In genomic region chr15:65333441-65333820, GRCh38 we compare ENCODE assay signal across 21 cellular contexts. TPM values are rescaled to one million over a fixed set of nuclear protein-coding genes. Genes with fewer than 3 reads are reported as not detected.
"Had no signal": no experiment of that assay in that cellular context is flagged by ENCODE, and none has a peak within 500 bp of the region (broad histone marks: within the 10 kb centered on the region; RNA-seq: fewer than 3 reads in every experiment).

No MANE protein-coding gene starts in this region.

- DNase-seq: activated CD4-positive, alpha-beta T cell treated with anti-CD3 and anti-CD28 coated beads, Interleukin-2, amount 50 U/mL, for 1 hour; activated CD4-positive, CD25-positive, alpha-beta regulatory T cell; activated effector memory CD4-positive, alpha-beta T cell treated with Interleukin-2 at 50 U/mL for 16 hours; activated T-cell treated with anti-CD3 and anti-CD28 coated beads, Interleukin-2, amount 50 U/mL, for 24 hours; brain microvascular endothelial cell; cerebellar nuclear complex; effector memory CD8-positive, alpha-beta T cell; islet precursor cell; left ventricle myocardium inferior; mesendoderm; stimulated activated CD4-positive, alpha-beta T cell treated with anti-CD3 and anti-CD28 coated beads, Interleukin-4, amount 100 ng/mL, for 4 hours; stimulated activated naive CD8-positive, alpha-beta T cell treated with anti-CD3 and anti-CD28 coated beads, Interleukin-15, amount 100 ng/mL, for 72 hours; testis had no signal

- H3K27ac ChIP-seq: brain microvascular endothelial cell, left ventricle myocardium inferior, parathyroid adenoma, testis had no signal

- H3K9ac ChIP-seq: parathyroid adenoma had no signal

- H3K4me1 ChIP-seq: left ventricle myocardium inferior, parathyroid adenoma had no signal

- H3K4me3 Mint-ChIP-seq: activated naive CD4-positive, alpha-beta T cell treated with anti-CD3 and anti-CD28 coated beads, Interleukin-2, amount 50 U/mL, for 24 hours; activated T-cell treated with anti-CD3 and anti-CD28 coated beads, Interleukin-2, amount 50 U/mL, for 24 hours; dendritic cell treated with granulocyte-macrophage colony-stimulating factor and Interleukin-4, amounts not matched to agents 40 ng/mL and 50 ng/mL, for 4 days; effector memory CD8-positive, alpha-beta T cell; stimulated activated naive CD8-positive, alpha-beta T cell treated with anti-CD3 and anti-CD28 coated beads, Interleukin-15, amount 100 ng/mL, for 72 hours had no signal

- H2AFZ ChIP-seq: parathyroid adenoma had no signal

- H3K27me3 ChIP-seq: brain microvascular endothelial cell, testis had no signal

- H3K9me3 ChIP-seq: left ventricle myocardium inferior, testis had no signal

- ATAC-seq: effector memory CD8-positive, alpha-beta T cell had no signal

- H3K36me3 ChIP-seq: brain microvascular endothelial cell, left ventricle myocardium inferior had no signal

- H3K36me3 Mint-ChIP-seq: activated naive CD4-positive, alpha-beta T cell treated with anti-CD3 and anti-CD28 coated beads, Interleukin-2, amount 50 U/mL, for 24 hours had no signal

- H3K27ac Mint-ChIP-seq: activated naive CD4-positive, alpha-beta T cell treated with anti-CD3 and anti-CD28 coated beads, Interleukin-2, amount 50 U/mL, for 24 hours; activated T-cell treated with anti-CD3 and anti-CD28 coated beads, Interleukin-2, amount 50 U/mL, for 24 hours; dendritic cell treated with granulocyte-macrophage colony-stimulating factor and Interleukin-4, amounts not matched to agents 40 ng/mL and 50 ng/mL, for 4 days; stimulated activated naive CD8-positive, alpha-beta T cell treated with anti-CD3 and anti-CD28 coated beads, Interleukin-15, amount 100 ng/mL, for 72 hours had no signal

- H3K27me3 Mint-ChIP-seq: activated naive CD4-positive, alpha-beta T cell treated with anti-CD3 and anti-CD28 coated beads, Interleukin-2, amount 50 U/mL, for 24 hours; stimulated activated naive CD8-positive, alpha-beta T cell treated with anti-CD3 and anti-CD28 coated beads, Interleukin-15, amount 100 ng/mL, for 72 hours had no signal

- H3K4me3 ChIP-seq: left ventricle myocardium inferior, testis had no signal

- H3K4me1 Mint-ChIP-seq: activated naive CD4-positive, alpha-beta T cell treated with anti-CD3 and anti-CD28 coated beads, Interleukin-2, amount 50 U/mL, for 24 hours; stimulated activated naive CD8-positive, alpha-beta T cell treated with anti-CD3 and anti-CD28 coated beads, Interleukin-15, amount 100 ng/mL, for 72 hours had no signal

- H3K79me2 ChIP-seq: parathyroid adenoma had no signal

- H3K9me3 Mint-ChIP-seq: activated naive CD4-positive, alpha-beta T cell treated with anti-CD3 and anti-CD28 coated beads, Interleukin-2, amount 50 U/mL, for 24 hours; activated T-cell treated with anti-CD3 and anti-CD28 coated beads, Interleukin-2, amount 50 U/mL, for 24 hours; dendritic cell treated with granulocyte-macrophage colony-stimulating factor and Interleukin-4, amounts not matched to agents 40 ng/mL and 50 ng/mL, for 4 days; effector memory CD8-positive, alpha-beta T cell; stimulated activated naive CD8-positive, alpha-beta T cell treated with anti-CD3 and anti-CD28 coated beads, Interleukin-15, amount 100 ng/mL, for 72 hours had no signal

RNA-seq across cellular contexts. Expression of gene RNU5B-1, which starts 29.0 kb away (rescaled TPM):
- total RNA-seq: glomerular endothelial cell; T-helper 1 cell treated with Interleukin-12 subunit alpha and Interleukin-12 subunit beta and Interleukin-4 antibody, amounts not matched to agents 30 ng/mL and 1 ng/mL, for 36 hours; testis; ureter had no signal
- polyA plus RNA-seq: esophagus, neural cell had no signal

RNA-seq across cellular contexts. Expression of gene RNU5A-1, which starts 37.6 kb away (rescaled TPM):
- total RNA-seq: glomerular endothelial cell; left ventricle myocardium inferior; T-helper 1 cell treated with Interleukin-12 subunit alpha and Interleukin-12 subunit beta and Interleukin-4 antibody, amounts not matched to agents 30 ng/mL and 1 ng/mL, for 36 hours; testis; ureter had no signal
- polyA plus RNA-seq: esophagus, neural cell had no signal

RNA-seq across cellular contexts. Expression of gene IGDCC3, which starts 44.4 kb away (rescaled TPM):
- total RNA-seq: T-helper 1 cell treated with Interleukin-12 subunit alpha and Interleukin-12 subunit beta and Interleukin-4 antibody, amounts not matched to agents 30 ng/mL and 1 ng/mL, for 36 hours had no signal
